ENCODE assay signal across 1 cellular context in genomic region chr3:131803113-131803512, GRCh38.
TF ChIP-seq lines count a peak whose summit lies in the region.

No MANE protein-coding gene starts in this region.

TF ChIP-seq in GM23338, 12 proteins besides CTCF, POLR2A, EP300 and RAD21 (continued from another document):
- TF ChIP-seq REST (IDR thresholded peaks at IDR 0.05; ENCODE audit: unreplicated experiment) (no peak), NANOG (IDR thresholded peaks at IDR 0.05; ENCODE audit: borderline replicate concordance) (no peak), STAT1 (IDR thresholded peaks at IDR 0.05; ENCODE audit: unreplicated experiment) (no peak), ZNF114 (CRISPR knock-in tag; IDR thresholded peaks at IDR 0.05) (no peak), POLR2AphosphoS5 (IDR thresholded peaks at IDR 0.05; ENCODE audit: low read depth) (no peak)
